Comparison of ENCODE assay signal across 9 cellular contexts in genomic region chr7:102288285-102288930, GRCh38. TPM values are rescaled to one million over a fixed set of nuclear protein-coding genes. Genes with fewer than 3 reads are reported as not detected.
DNase-seq lines count a peak whose midpoint lies in the region; ATAC-seq and TF ChIP-seq lines count a peak whose summit lies in the region.
"Had no signal": no experiment of that assay in that cellular context is flagged by ENCODE, and none has a peak within 500 bp of the region (broad histone marks: within the 10 kb centered on the region; RNA-seq: fewer than 3 reads in every experiment).

No MANE protein-coding gene starts in this region.

- no peak overlapping the region for H2AFZ ChIP-seq in OCI-LY3 (ENCODE audit: low read depth, low read length)

- H3K4me1 ChIP-seq in OCI-LY3 (ENCODE audit: low read length), result peaks cover 64% of the 10 kb centered on the region
- no peaks in the 10 kb centered on the region for H3K4me1 ChIP-seq in endocrine pancreas (ENCODE audit: control insufficient read depth, insufficient read depth, low read length)
- H3K4me1 ChIP-seq in skeletal muscle tissue (ENCODE audit: control insufficient read depth in 3 of 3, insufficient read depth in 3 of 3, low read length in 3 of 3), result peaks cover 37 to 59% (median 41%) of the 10 kb centered on the region in 3 donors

- no peak for ATAC-seq in HG03520 (IDR thresholded peaks at IDR 0.05; ENCODE audit: unreplicated experiment)
- no peak for ATAC-seq in GM18520 (IDR thresholded peaks at IDR 0.05; ENCODE audit: unreplicated experiment)

- DNase-seq in DMS 273 (lab: John Stamatoyannopoulos, UW; ENCODE audit: unreplicated experiment) (peak; percentile 37), DMS 273 treated with DMSO at 0.1 percent for 48 hours (lab: John Stamatoyannopoulos, UW) (no peak), occipital lobe (lab: John Stamatoyannopoulos, UW) (no peak)
- DNase-seq: effector CD4-positive, alpha-beta T cell had no signal

- TF ChIP-seq CTCF in OCI-LY3 (IDR thresholded peaks at IDR 0.05; ENCODE audit: low read depth, low read length), result peak; percentile 59

- H3K36me3 ChIP-seq in OCI-LY3 (replicated peaks; ENCODE audit: low read depth, low read length) (no peaks in the 10 kb centered on the region), endocrine pancreas (ENCODE audit: control insufficient read depth, insufficient read depth, low read length) (no peaks in the 10 kb centered on the region), skeletal muscle tissue (ENCODE audit: control insufficient read depth in 3 of 3, insufficient read depth in 3 of 3, low read length in 3 of 3) (no peaks in the 10 kb centered on the region)

- H3K9ac ChIP-seq in OCI-LY3 (ENCODE audit: low read length), result peak overlapping the region; percentile 79
- no peak overlapping the region for H3K9ac ChIP-seq in endocrine pancreas (ENCODE audit: control insufficient read depth, insufficient read depth, low read length)
- H3K9ac ChIP-seq in skeletal muscle tissue (ENCODE audit: low read depth in 1 of 3, low read length in 3 of 3), result peak overlapping the region; percentile 85 to 88 (median 87)

- peaks cover 42% of the 10 kb centered on the region for H4K20me1 ChIP-seq in OCI-LY3 (ENCODE audit: insufficient read depth, low read length)

- no peaks in the 10 kb centered on the region; the same call in 1 of the 2 replicates for H3K79me2 ChIP-seq in OCI-LY3 (ENCODE audit: low read length)

- H3K9me3 ChIP-seq in OCI-LY3 (ENCODE audit: insufficient read depth, low read length) (no peaks in the 10 kb centered on the region), endocrine pancreas (ENCODE audit: control insufficient read depth, low read length) (no peaks in the 10 kb centered on the region), skeletal muscle tissue (ENCODE audit: control insufficient read depth in 3 of 3, low read length in 3 of 3) (no peaks in the 10 kb centered on the region)

- H3K27me3 ChIP-seq in OCI-LY3 (ENCODE audit: low read depth, low read length) (peaks cover 22% of the 10 kb centered on the region), endocrine pancreas (ENCODE audit: control insufficient read depth, insufficient read depth, low read length) (no peaks in the 10 kb centered on the region), skeletal muscle tissue (ENCODE audit: control insufficient read depth in 3 of 3, insufficient read depth in 3 of 3, low read length in 3 of 3) (no peaks in the 10 kb centered on the region)

- H3K4me3 ChIP-seq in OCI-LY3 (ENCODE audit: low read length) (peak overlapping the region; percentile 99), endocrine pancreas (ENCODE audit: control insufficient read depth, insufficient read depth, low read length) (peak overlapping the region; percentile 25), skeletal muscle tissue (ENCODE audit: low read length in 3 of 3) (peak overlapping the region; percentile 79 to 88 (median 81))

- H3K27ac ChIP-seq in OCI-LY3 (ENCODE audit: low read length) (no peak overlapping the region), skeletal muscle tissue (ENCODE audit: low read depth, low read length) (no peak overlapping the region)

- H3K4me2 ChIP-seq in OCI-LY3 (ENCODE audit: low read length), result peak overlapping the region; percentile 93

RNA-seq across cellular contexts. Expression of gene SH2B2, which starts 1.7 kb away (rescaled TPM):
- total RNA-seq in skeletal muscle tissue (5.7 TPM), occipital lobe (11.9 TPM)

Comparison
In these comparisons a context has a peak if more than half of its experiments do, and no peak if none do; other contexts are left out.
1. H3K4me3 ChIP-seq: peak in every context shown above with its lines; median percentile 99 in OCI-LY3; 81 in skeletal muscle tissue; 25 in endocrine pancreas.